In the genomic region with DNA sequence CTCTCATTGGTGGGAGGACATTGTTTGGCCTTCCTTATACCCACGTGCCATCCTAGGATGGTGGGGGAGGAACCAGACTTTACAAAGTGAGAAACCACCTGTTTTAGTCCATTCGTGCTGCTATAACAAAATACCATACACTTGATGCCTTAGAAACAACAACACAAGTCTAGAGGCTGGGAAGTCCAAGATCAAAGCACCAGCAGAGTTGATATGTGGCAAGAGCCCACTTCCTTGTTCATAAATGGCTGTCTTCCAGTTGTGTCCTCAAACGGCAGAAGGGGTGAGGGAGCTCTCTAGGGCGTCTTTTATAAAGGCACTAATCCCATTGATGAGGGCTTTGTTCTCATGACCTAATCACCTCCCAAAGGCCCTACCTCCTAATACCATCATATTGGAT, we compare ENCODE assay signal across 38 cellular contexts. TPM values are rescaled to one million over a fixed set of nuclear protein-coding genes. Genes with fewer than 3 reads are reported as not detected.
"Had no signal": no experiment of that assay in that cellular context is flagged by ENCODE, and none has a peak within 500 bp of the region (broad histone marks: within the 10 kb centered on the region; RNA-seq: fewer than 3 reads in every experiment).

No MANE protein-coding gene starts in this region.

- FAIRE-seq: astrocyte, bronchial epithelial cell had no signal

- DNase-seq: activated effector memory CD4-positive, alpha-beta T cell treated with anti-CD3 and anti-CD28 coated beads, Interleukin-2, amount 50 U/mL, for 16 hours; activated effector memory CD4-positive, alpha-beta T cell treated with Interleukin-2 at 50 U/mL for 16 hours; activated gamma-delta T cell; activated gamma-delta T cell treated with Interleukin-2 at 50 U/mL for 16 hours; activated naive CD4-positive, alpha-beta T cell; activated naive CD4-positive, alpha-beta T cell treated with anti-CD3 and anti-CD28 coated beads for 36 hours; activated naive CD4-positive, alpha-beta T cell treated with anti-CD3 and anti-CD28 coated beads, Interleukin-2, amount 10 ng/mL, durations not matched to agents 7 days and 5 days; activated naive CD4-positive, alpha-beta T cell treated with anti-CD3 and anti-CD28 coated beads, Interleukin-2, amount 50 U/mL, for 16 hours; activated naive CD4-positive, alpha-beta T cell treated with Interleukin-2 at 50 U/mL for 16 hours; activated naive CD8-positive, alpha-beta T cell treated with anti-CD3 and anti-CD28 coated beads for 36 hours; activated naive CD8-positive, alpha-beta T cell treated with anti-CD3 and anti-CD28 coated beads, Interleukin-2, amount 10 ng/mL, durations not matched to agents 7 days and 5 days; activated naive CD8-positive, alpha-beta T cell treated with anti-CD3 and anti-CD28 coated beads, Interleukin-2, amount 50 U/mL, for 24 hours; activated T-cell treated with anti-CD3 and anti-CD28 coated beads, Interleukin-2, amount 50 U/mL, for 24 hours; activated T-cell treated with anti-CD3 and anti-CD28 coated beads, Interleukin-2, amount 50 U/mL, for 4 hours; activated T-cell treated with anti-CD3 and anti-CD28 coated beads, Interleukin-2, amount 50 U/mL, for 48 hours; activated T-cell treated with anti-CD3 and anti-CD28 coated beads, Interleukin-2, amount 50 U/mL, for 72 hours; adrenal gland; amniotic stem cell; amygdala; anterior cingulate cortex; aorta; body of pancreas; brain microvascular endothelial cell; caudate nucleus; central memory CD4-positive, alpha-beta T cell; cerebellar nuclear complex had no signal

- H3K27me3 ChIP-seq: adrenal gland, ascending aorta, body of pancreas, brain microvascular endothelial cell, breast epithelium, cardiac muscle cell had no signal

- H3K36me3 ChIP-seq: adrenal gland, ascending aorta, brain microvascular endothelial cell, breast epithelium, cardiac muscle cell had no signal

- H3K4me3 ChIP-seq: adrenal gland, ascending aorta, body of pancreas, breast epithelium, cardiac muscle cell had no signal

- H3K9me3 ChIP-seq: adrenal gland, ascending aorta, body of pancreas, breast epithelium had no signal

- H3K4me1 ChIP-seq: adrenal gland, ascending aorta, body of pancreas, breast epithelium had no signal

- H3K27ac ChIP-seq: adrenal gland, ascending aorta, brain microvascular endothelial cell, breast epithelium, cardiac muscle cell had no signal

- ATAC-seq: activated naive CD4-positive, alpha-beta T cell treated with anti-CD3 and anti-CD28 coated beads, Interleukin-2, amount 50 U/mL, for 72 hours; activated naive CD8-positive, alpha-beta T cell treated with anti-CD3 and anti-CD28 coated beads, Interleukin-2, amount 50 U/mL, for 24 hours; activated T-cell treated with anti-CD3 and anti-CD28 coated beads, Interleukin-2, amount 50 U/mL, for 4 hours; activated T-cell treated with anti-CD3 and anti-CD28 coated beads, Interleukin-2, amount 50 U/mL, for 72 hours; activated T-helper 17 cell treated with anti-CD3 and anti-CD28 coated beads, Interleukin-2, amount 50 U/mL, for 72 hours; body of pancreas had no signal

RNA-seq across cellular contexts. Expression of gene CAPN8, which starts 31.1 kb away (rescaled TPM):
- total RNA-seq: activated naive CD4-positive, alpha-beta T cell treated with anti-CD3 and anti-CD28 coated beads for 36 hours; activated naive CD4-positive, alpha-beta T cell treated with anti-CD3 and anti-CD28 coated beads, Interleukin-2, amount 50 U/mL, for 72 hours; activated naive CD8-positive, alpha-beta T cell treated with anti-CD3 and anti-CD28 coated beads for 36 hours; activated T-cell treated with anti-CD3 and anti-CD28 coated beads, Interleukin-2, amount 50 U/mL, for 4 hours; activated T-cell treated with anti-CD3 and anti-CD28 coated beads, Interleukin-2, amount 50 U/mL, for 72 hours; activated T-helper 1 cell treated with anti-CD3 and anti-CD28 coated beads, Interleukin-12 subunit alpha, Interleukin-12 subunit beta, Interleukin-2, Interleukin-4 antibody, amounts not matched to agents 30 ng/mL and 10 ng/mL and 1 ng/mL, durations not matched to agents 14 hours and 24 hours and 36 hours; activated T-helper 17 cell treated with anti-CD3 and anti-CD28 coated beads, Interleukin-2, amount 50 U/mL, for 72 hours; activated T-helper 2 cell treated with anti-CD3 and anti-CD28 coated beads, Interferon-gamma antibody, Interleukin-2, Interleukin-4, amounts not matched to agents 10 μg/mL and 5 μg/mL and 100 μg/mL, durations not matched to agents 14 hours and 24 hours and 36 hours; ascending aorta; astrocyte; cardiac muscle cell; cardiac septum; cerebellum; chondrocyte had no signal
